In the genomic region with DNA sequence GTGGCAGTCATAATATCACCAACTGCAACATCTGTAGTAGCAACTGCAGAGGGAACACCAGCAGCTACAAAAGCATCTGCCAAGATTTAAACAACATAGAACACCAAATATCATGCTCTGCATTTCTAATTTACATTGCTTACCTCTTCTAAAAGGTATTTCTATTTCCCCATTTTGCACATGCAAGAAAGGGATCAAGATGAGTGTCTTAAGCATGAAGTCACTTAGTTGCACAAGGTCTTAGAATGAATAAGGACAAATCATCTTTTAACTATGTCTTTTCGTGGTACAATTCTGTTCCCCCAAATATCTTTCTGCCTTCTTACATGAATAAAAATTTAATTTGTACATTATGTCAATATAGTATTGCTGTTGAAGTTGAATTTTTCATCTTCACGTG, we compare ENCODE assay signal across 19 cellular contexts.
DNase-seq lines count a peak whose midpoint lies in the region; ATAC-seq and TF ChIP-seq lines count a peak whose summit lies in the region.
"Had no signal": no experiment of that assay in that cellular context is flagged by ENCODE, and none has a peak within 500 bp of the region (broad histone marks: within the 10 kb centered on the region; RNA-seq: fewer than 3 reads in every experiment).

No MANE protein-coding gene starts in this region.

- no peaks in the 10 kb centered on the region for H3K4me1 Mint-ChIP-seq in type B pancreatic cell (ENCODE audit: unreplicated experiment)

- no peaks in the 10 kb centered on the region for H3K9me3 Mint-ChIP-seq in type B pancreatic cell

- H3K14ac ChIP-seq in mesenchymal stem cell (ENCODE audit: low read length in 2 of 2): no peak overlapping the region

- ATAC-seq in HG03342 (IDR thresholded peaks at IDR 0.05; ENCODE audit: unreplicated experiment): no peak
- ATAC-seq: heart left ventricle had no signal

- H2AK5ac ChIP-seq in mesenchymal stem cell (ENCODE audit: low read length, severe bottlenecking): no peak overlapping the region

- H3K9me3 ChIP-seq in mesenchymal stem cell (ENCODE audit: control insufficient read depth, low read length): no peaks in the 10 kb centered on the region
- H3K9me3 ChIP-seq: ascending aorta, heart left ventricle, testis had no signal

- no peak overlapping the region for H2BK12ac ChIP-seq in mesenchymal stem cell (ENCODE audit: low read length in 2 of 2)

- H2AFZ ChIP-seq in mesenchymal stem cell (ENCODE audit: low read depth, low read length): no peak overlapping the region

- intact Hi-C loops in head of caudate nucleus (cut with DNase I): no loop called here

- DNase-seq in AG20443 (ENCODE audit: low spot score): peak; percentile 24
- DNase-seq in NCI-H460 (ENCODE audit: extremely low read depth, low read depth): peak; percentile 6
- DNase-seq in epithelial cell of esophagus (ENCODE audit: low read depth): peak; percentile 69
- no peak for DNase-seq in mesenchymal stem cell
- no peak for DNase-seq in head of caudate nucleus
- DNase-seq in activated T-cell treated with anti-CD3 and anti-CD28 coated beads, Interleukin-2, amount 50 U/mL, for 1 hour: no peak
- no peak for DNase-seq in type B pancreatic cell (ENCODE audit: extremely low spot score, unreplicated experiment)
- DNase-seq: activated CD4-positive, alpha-beta T cell treated with anti-CD3 and anti-CD28 coated beads, Interleukin-2, amount 50 U/mL, for 1 hour; DMS79 treated with DMSO at 0.1 percent for 48 hours; heart left ventricle; Kasumi-1; NCI-H2107; NCI-H526 treated with DMSO at 0.1 percent for 48 hours; retina; SHP77 treated with DMSO at 0.1 percent for 48 hours; testis had no signal

- H3K27ac ChIP-seq in mesenchymal stem cell (ENCODE audit: low read length, poor library complexity, severe bottlenecking): no peak overlapping the region
- H3K27ac ChIP-seq: ascending aorta, coronary artery, heart left ventricle, testis had no signal

- no peak for TF ChIP-seq CTCF in epithelial cell of esophagus (IDR thresholded peaks at IDR 0.05; ENCODE audit: insufficient read depth, low read depth, low read length, missing control alignments)
- no peak for TF ChIP-seq CTCF in type B pancreatic cell (conservative IDR thresholded peaks at IDR 0.05)

- no peak overlapping the region for H2BK15ac ChIP-seq in mesenchymal stem cell (ENCODE audit: low read depth, poor library complexity, severe bottlenecking)

- H3K27me3 ChIP-seq in mesenchymal stem cell (ENCODE audit: control insufficient read depth in 1 of 2, insufficient read depth in 1 of 2, low read length in 2 of 2): no peaks in the 10 kb centered on the region
- H3K27me3 ChIP-seq: ascending aorta, heart left ventricle, testis had no signal

- no peaks in the 10 kb centered on the region for H3K27me3 Mint-ChIP-seq in type B pancreatic cell

- H3K4ac ChIP-seq in mesenchymal stem cell (ENCODE audit: low read depth in 1 of 2, low read length in 2 of 2): no peak overlapping the region

- no peak overlapping the region for H3K4me2 ChIP-seq in mesenchymal stem cell (ENCODE audit: low read length, poor library complexity, severe bottlenecking)

- no peaks in the 10 kb centered on the region for H3K79me1 ChIP-seq in mesenchymal stem cell (replicated peaks; ENCODE audit: low read length, poor library complexity, severe bottlenecking)

- no peak overlapping the region for H3K4me3 Mint-ChIP-seq in type B pancreatic cell

- WGBS in mesenchymal stem cell: no CpG with 5 or more reads among the region's 2 CpGs

- no peak overlapping the region for H4K8ac ChIP-seq in mesenchymal stem cell (ENCODE audit: low read length)

- H2BK5ac ChIP-seq in mesenchymal stem cell (ENCODE audit: low read depth, low read length, poor library complexity, severe bottlenecking): no peak overlapping the region

- H3K9ac ChIP-seq in mesenchymal stem cell (ENCODE audit: low read length): peak overlapping the region; percentile 40

- H2BK120ac ChIP-seq in mesenchymal stem cell (ENCODE audit: low read depth, low read length): no peak overlapping the region

- no peak overlapping the region for H3K18ac ChIP-seq in mesenchymal stem cell (ENCODE audit: low read depth in 1 of 2, low read length in 2 of 2)

- H3K27ac Mint-ChIP-seq in type B pancreatic cell: no peak overlapping the region

- no peaks in the 10 kb centered on the region for H3K36me3 ChIP-seq in mesenchymal stem cell (ENCODE audit: control insufficient read depth in 1 of 2, insufficient read depth in 2 of 2, low read depth in 1 of 2, low read length in 2 of 2)
- H3K36me3 ChIP-seq: ascending aorta, heart left ventricle had no signal

- H3K4me3 ChIP-seq in epithelial cell of esophagus (ENCODE audit: low read length) (no peak overlapping the region), mesenchymal stem cell (ENCODE audit: insufficient read depth in 1 of 2, low read depth in 1 of 2, low read length in 2 of 2) (peak overlapping the region in 1 of 2 experiments; percentile 26)
- H3K4me3 ChIP-seq: ascending aorta, coronary artery, heart left ventricle, testis had no signal

- no peaks in the 10 kb centered on the region for H3K4me1 ChIP-seq in mesenchymal stem cell (ENCODE audit: control insufficient read depth, insufficient read depth, low read depth, low read length)
- H3K4me1 ChIP-seq: ascending aorta, heart left ventricle, testis had no signal

- H3K23ac ChIP-seq in mesenchymal stem cell (ENCODE audit: low read length in 2 of 2): no peak overlapping the region

- no peak overlapping the region for H4K91ac ChIP-seq in mesenchymal stem cell (ENCODE audit: low read length)

- no peaks in the 10 kb centered on the region for H3K36me3 Mint-ChIP-seq in type B pancreatic cell

Comparison
In these comparisons a context has a peak if more than half of its experiments do, and no peak if none do; other contexts are left out.
1. DNase-seq: peak in AG20443 (single experiment), NCI-H460 (single experiment) and epithelial cell of esophagus (single experiment); none in mesenchymal stem cell (single experiment), head of caudate nucleus (0 of 42), activated T-cell treated with anti-CD3 and anti-CD28 coated beads, Interleukin-2, amount 50 U/mL, for 1 hour (single experiment) and type B pancreatic cell (single experiment).